8 cellular contexts compared by ENCODE assay signal in genomic region chr15:59689626-59690236, GRCh38. TPM values are rescaled to one million over a fixed set of nuclear protein-coding genes. Genes with fewer than 3 reads are reported as not detected.
DNase-seq lines count a peak whose midpoint lies in the region; ATAC-seq and TF ChIP-seq lines count a peak whose summit lies in the region.

No MANE protein-coding gene starts in this region.

- peak; percentile 7 for ATAC-seq in activated B cell treated with CpG ODN at 0.5 μM for 24 hours (ENCODE audit: low read depth)
- peak; percentile 63 for ATAC-seq in left lobe of liver
- ATAC-seq in GM21360 (IDR thresholded peaks at IDR 0.05; ENCODE audit: unreplicated experiment): no peak

- H3K4me3 Mint-ChIP-seq in activated B cell treated with CpG ODN at 0.5 μM for 24 hours: peak overlapping the region; percentile 92
- peak overlapping the region; percentile 82 for H3K4me3 Mint-ChIP-seq in chondrocyte (ENCODE audit: unreplicated experiment)

- DNase-seq in GM12865 (ENCODE audit: low read depth) (peak; percentile 80), NCI-H2196 treated with DMSO at 0.1 percent for 48 hours (lab: John Stamatoyannopoulos, UW; ENCODE audit: unreplicated experiment) (peak; percentile 29), activated B cell treated with CpG ODN at 0.5 μM for 24 hours (peak; percentile 37), chondrocyte (ENCODE audit: low spot score) (no peak), left lobe of liver (ENCODE audit: low spot score) (peak; percentile 92), epidermal melanocyte (ENCODE audit: insufficient read length, low spot score) (no peak)
- peak; percentile 49 for DNase-seq in stimulated activated CD4-positive, alpha-beta T cell treated with anti-CD3 and anti-CD28 coated beads, Interleukin-2, amount 100 ng/mL, for 4 hours (ENCODE audit: low read depth)

- intact Hi-C loops in activated B cell treated with CpG ODN at 0.5 μM for 24 hours (cut with micrococcal nuclease): loop anchor here (1.0 to 10.0 kb wide), 14 partner anchors 32 to 1228 kb away; partner anchors contain the start of genes GTF2A2, ICE2, MINDY2 and MYO1E

- peak overlapping the region; percentile 96 for H3K27ac Mint-ChIP-seq in activated B cell treated with CpG ODN at 0.5 μM for 24 hours
- peak overlapping the region; percentile 99 for H3K27ac Mint-ChIP-seq in chondrocyte (ENCODE audit: unreplicated experiment)

- H3K4me1 Mint-ChIP-seq in activated B cell treated with CpG ODN at 0.5 μM for 24 hours: peaks cover 46% of the 10 kb centered on the region
- peaks cover 39% of the 10 kb centered on the region for H3K4me1 Mint-ChIP-seq in chondrocyte (ENCODE audit: low read depth)

- POLR2A ChIA-PET in activated B cell treated with CpG ODN at 0.5 μM for 24 hours (lab: Charles Lee): interaction anchor here (0.5 to 3.5 kb wide), 11 partner anchors 14 to 919 kb away, joined by 3 to 25 read pairs (median 4); partner anchors contain the start of genes ANXA2, GTF2A2 and MINDY2

- no peaks in the 10 kb centered on the region for H3K27me3 Mint-ChIP-seq in activated B cell treated with CpG ODN at 0.5 μM for 24 hours
- no peaks in the 10 kb centered on the region for H3K27me3 Mint-ChIP-seq in chondrocyte (ENCODE audit: low read depth)

- TF ChIP-seq CTCF in GM12865 (IDR thresholded peaks at IDR 0.05; ENCODE audit: insufficient read depth, low read depth, low read length, missing control alignments): no peak
- no peak for TF ChIP-seq CTCF in activated B cell treated with CpG ODN at 0.5 μM for 24 hours (IDR thresholded peaks at IDR 0.05)
- TF ChIP-seq CTCF in chondrocyte (IDR thresholded peaks at IDR 0.05): no peak

- no peaks in the 10 kb centered on the region for H3K9me3 Mint-ChIP-seq in activated B cell treated with CpG ODN at 0.5 μM for 24 hours
- H3K9me3 Mint-ChIP-seq in chondrocyte (ENCODE audit: low read depth): no peaks in the 10 kb centered on the region

- peaks cover 26% of the 10 kb centered on the region for H3K36me3 Mint-ChIP-seq in activated B cell treated with CpG ODN at 0.5 μM for 24 hours (ENCODE audit: low read depth)
- H3K36me3 Mint-ChIP-seq in chondrocyte (ENCODE audit: low read depth): no peaks in the 10 kb centered on the region

- peak overlapping the region; percentile 99 for H3K4me3 ChIP-seq in GM12865 (ENCODE audit: low read depth, low read length)

- CTCF ChIA-PET in activated B cell treated with CpG ODN at 0.5 μM for 24 hours (lab: Charles Lee): interaction anchor here (0.8 to 5.1 kb wide), 5 partner anchors 157 to 831 kb away, joined by 3 to 38 read pairs (median 4); no protein-coding TSS in a partner anchor

RNA-seq across cellular contexts. Expression of gene BNIP2, which starts 0.6 kb away (rescaled TPM):
- total RNA-seq in activated B cell treated with CpG ODN at 0.5 μM for 24 hours: 80.1 and 82.9 TPM in 2 replicates
- total RNA-seq in chondrocyte: 55.7 to 59.2 TPM (median 58.1 TPM) in 3 replicates
- total RNA-seq in left lobe of liver: 29.7 TPM

RNA-seq across cellular contexts. Expression of gene GTF2A2, which starts 32.4 kb away (rescaled TPM):
- total RNA-seq in activated B cell treated with CpG ODN at 0.5 μM for 24 hours (77.4 and 95.2 TPM in 2 replicates), chondrocyte (105 to 114 TPM (median 109 TPM) in 3 replicates), left lobe of liver (33.0 TPM)

Comparison
In these comparisons a context has a peak if more than half of its experiments do, and no peak if none do; other contexts are left out.
1. DNase-seq: peak in GM12865 (single experiment), NCI-H2196 treated with DMSO at 0.1 percent for 48 hours (single experiment), activated B cell treated with CpG ODN at 0.5 μM for 24 hours (single experiment), left lobe of liver (single experiment) and stimulated activated CD4-positive, alpha-beta T cell treated with anti-CD3 and anti-CD28 coated beads, Interleukin-2, amount 100 ng/mL, for 4 hours (single experiment); none in chondrocyte (single experiment) and epidermal melanocyte (single experiment).